Comparison of ENCODE assay signal across 2 cellular contexts in genomic region chr1:230441630-230442029, GRCh38.
TF ChIP-seq lines count a peak whose summit lies in the region.

No MANE protein-coding gene starts in this region.

TF ChIP-seq in GM23338, 12 proteins besides CTCF, POLR2A, EP300 and RAD21:
- TF ChIP-seq, protein P1, sequence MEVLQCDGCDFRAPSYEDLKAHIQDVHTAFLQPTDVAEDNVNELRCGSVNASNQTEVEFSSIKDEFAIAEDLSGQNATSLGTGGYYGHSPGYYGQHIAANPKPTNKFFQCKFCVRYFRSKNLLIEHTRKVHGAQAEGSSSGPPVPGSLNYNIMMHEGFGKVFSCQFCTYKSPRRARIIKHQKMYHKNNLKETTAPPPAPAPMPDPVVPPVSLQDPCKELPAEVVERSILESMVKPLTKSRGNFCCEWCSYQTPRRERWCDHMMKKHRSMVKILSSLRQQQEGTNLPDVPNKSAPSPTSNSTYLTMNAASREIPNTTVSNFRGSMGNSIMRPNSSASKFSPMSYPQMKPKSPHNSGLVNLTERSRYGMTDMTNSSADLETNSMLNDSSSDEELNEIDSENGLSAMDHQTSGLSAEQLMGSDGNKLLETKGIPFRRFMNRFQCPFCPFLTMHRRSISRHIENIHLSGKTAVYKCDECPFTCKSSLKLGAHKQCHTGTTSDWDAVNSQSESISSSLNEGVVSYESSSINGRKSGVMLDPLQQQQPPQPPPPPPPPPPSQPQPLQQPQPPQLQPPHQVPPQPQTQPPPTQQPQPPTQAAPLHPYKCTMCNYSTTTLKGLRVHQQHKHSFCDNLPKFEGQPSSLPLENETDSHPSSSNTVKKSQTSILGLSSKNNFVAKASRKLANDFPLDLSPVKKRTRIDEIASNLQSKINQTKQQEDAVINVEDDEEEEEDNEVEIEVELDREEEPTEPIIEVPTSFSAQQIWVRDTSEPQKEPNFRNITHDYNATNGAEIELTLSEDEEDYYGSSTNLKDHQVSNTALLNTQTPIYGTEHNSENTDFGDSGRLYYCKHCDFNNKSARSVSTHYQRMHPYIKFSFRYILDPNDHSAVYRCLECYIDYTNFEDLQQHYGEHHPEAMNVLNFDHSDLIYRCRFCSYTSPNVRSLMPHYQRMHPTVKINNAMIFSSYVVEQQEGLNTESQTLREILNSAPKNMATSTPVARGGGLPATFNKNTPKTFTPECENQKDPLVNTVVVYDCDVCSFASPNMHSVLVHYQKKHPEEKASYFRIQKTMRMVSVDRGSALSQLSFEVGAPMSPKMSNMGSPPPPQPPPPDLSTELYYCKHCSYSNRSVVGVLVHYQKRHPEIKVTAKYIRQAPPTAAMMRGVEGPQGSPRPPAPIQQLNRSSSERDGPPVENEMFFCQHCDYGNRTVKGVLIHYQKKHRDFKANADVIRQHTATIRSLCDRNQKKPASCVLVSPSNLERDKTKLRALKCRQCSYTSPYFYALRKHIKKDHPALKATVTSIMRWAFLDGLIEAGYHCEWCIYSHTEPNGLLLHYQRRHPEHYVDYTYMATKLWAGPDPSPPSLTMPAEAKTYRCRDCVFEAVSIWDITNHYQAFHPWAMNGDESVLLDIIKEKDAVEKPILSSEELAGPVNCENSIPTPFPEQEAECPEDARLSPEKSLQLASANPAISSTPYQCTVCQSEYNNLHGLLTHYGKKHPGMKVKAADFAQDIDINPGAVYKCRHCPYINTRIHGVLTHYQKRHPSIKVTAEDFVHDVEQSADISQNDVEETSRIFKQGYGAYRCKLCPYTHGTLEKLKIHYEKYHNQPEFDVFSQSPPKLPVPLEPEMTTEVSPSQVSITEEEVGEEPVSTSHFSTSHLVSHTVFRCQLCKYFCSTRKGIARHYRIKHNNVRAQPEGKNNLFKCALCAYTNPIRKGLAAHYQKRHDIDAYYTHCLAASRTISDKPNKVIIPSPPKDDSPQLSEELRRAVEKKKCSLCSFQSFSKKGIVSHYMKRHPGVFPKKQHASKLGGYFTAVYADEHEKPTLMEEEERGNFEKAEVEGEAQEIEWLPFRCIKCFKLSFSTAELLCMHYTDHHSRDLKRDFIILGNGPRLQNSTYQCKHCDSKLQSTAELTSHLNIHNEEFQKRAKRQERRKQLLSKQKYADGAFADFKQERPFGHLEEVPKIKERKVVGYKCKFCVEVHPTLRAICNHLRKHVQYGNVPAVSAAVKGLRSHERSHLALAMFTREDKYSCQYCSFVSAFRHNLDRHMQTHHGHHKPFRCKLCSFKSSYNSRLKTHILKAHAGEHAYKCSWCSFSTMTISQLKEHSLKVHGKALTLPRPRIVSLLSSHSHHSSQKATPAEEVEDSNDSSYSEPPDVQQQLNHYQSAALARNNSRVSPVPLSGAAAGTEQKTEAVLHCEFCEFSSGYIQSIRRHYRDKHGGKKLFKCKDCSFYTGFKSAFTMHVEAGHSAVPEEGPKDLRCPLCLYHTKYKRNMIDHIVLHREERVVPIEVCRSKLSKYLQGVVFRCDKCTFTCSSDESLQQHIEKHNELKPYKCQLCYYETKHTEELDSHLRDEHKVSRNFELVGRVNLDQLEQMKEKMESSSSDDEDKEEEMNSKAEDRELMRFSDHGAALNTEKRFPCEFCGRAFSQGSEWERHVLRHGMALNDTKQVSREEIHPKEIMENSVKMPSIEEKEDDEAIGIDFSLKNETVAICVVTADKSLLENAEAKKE (CRISPR knock-in tag; IDR thresholded peaks at IDR 0.05), result 0 out of 2 replicates have a peak, but pooled peaks have one; percentile 34
- no peak for TF ChIP-seq POLR2AphosphoS5 (IDR thresholded peaks at IDR 0.05; ENCODE audit: low read depth)

TF ChIP-seq in H1, 55 proteins besides CTCF, POLR2A, EP300 and RAD21:
- TF ChIP-seq MAFK (IDR thresholded peaks at IDR 0.05; ENCODE audit: low read depth, low read length), result peak; percentile 35; the same call in 1 of the 2 replicates
- TF ChIP-seq BACH1 (IDR thresholded peaks at IDR 0.05; ENCODE audit: low read length), result peak; percentile 63; the same call in 1 of the 2 replicates
- peak; percentile 28; the same call in 1 of the 2 replicates for TF ChIP-seq MAX (IDR thresholded peaks at IDR 0.05)
- peak; percentile 23; the same call in 1 of the 2 replicates for TF ChIP-seq USF2 (IDR thresholded peaks at IDR 0.05; ENCODE audit: low read length)
- TF ChIP-seq HDAC6 (IDR thresholded peaks at IDR 0.05; ENCODE audit: low read depth, low read length), result no peak
- TF ChIP-seq SIN3A (conservative IDR thresholded peaks at IDR 0.05 in 1 of 2, IDR thresholded peaks at IDR 0.05 in 1 of 2; ENCODE audit: low read depth in 1 of 2, low read length in 2 of 2), result no peak
- TF ChIP-seq TEAD4 (IDR thresholded peaks at IDR 0.05; ENCODE audit: low read depth, low read length), result no peak
- no peak for TF ChIP-seq CEBPB (IDR thresholded peaks at IDR 0.05; ENCODE audit: low read depth, low read length)
- 0 out of 2 replicates have a peak, but pooled peaks have one; percentile 47 for TF ChIP-seq JUND (IDR thresholded peaks at IDR 0.05; ENCODE audit: low read length)
TF ChIP-seq in H1: peak in this region for 5.
